Comparison of ENCODE assay signal across 18 cellular contexts in the genomic region with DNA sequence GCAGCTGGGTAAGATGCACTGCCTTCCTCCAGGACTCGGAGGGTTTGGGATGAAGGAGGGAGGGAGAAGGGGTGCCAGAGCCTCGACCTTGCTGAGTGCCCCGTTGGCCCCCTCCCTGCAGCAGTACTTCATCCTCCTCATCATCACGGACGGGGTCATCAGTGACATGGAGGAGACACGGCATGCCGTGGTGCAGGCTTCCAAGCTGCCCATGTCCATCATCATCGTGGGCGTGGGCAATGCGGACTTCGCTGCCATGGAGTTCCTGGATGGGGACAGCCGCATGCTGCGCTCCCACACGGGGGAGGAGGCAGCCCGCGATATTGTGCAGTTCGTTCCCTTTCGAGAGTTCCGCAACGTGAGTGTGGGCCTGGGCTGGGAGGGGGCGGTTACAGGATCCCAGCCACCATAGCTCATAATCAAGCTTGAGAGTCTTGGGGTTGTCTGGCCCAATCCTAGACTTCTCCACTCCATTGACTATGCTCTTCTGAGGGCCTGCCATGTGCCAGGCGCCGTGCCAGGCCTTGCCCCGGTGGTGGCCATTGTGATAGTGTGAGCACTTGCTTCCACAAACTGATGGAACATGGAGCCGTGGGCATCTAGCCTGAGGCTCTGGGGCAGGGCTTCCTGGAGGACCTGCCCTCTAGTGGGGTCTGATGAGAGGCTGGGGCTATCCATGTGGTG. TPM values are rescaled to one million over a fixed set of nuclear protein-coding genes. Genes with fewer than 3 reads are reported as not detected.
DNase-seq lines count a peak whose midpoint lies in the region; TF ChIP-seq lines count a peak whose summit lies in the region.
"Had no signal": no experiment of that assay in that cellular context is flagged by ENCODE, and none has a peak within 500 bp of the region (broad histone marks: within the 10 kb centered on the region; RNA-seq: fewer than 3 reads in every experiment).

No MANE protein-coding gene starts in this region.

- H3K27me3 Mint-ChIP-seq in CD4-positive, alpha-beta memory T cell: no peaks in the 10 kb centered on the region
- H3K27me3 Mint-ChIP-seq in glutamatergic neuron (ENCODE audit: unreplicated experiment): peaks cover 6% of the 10 kb centered on the region
- H3K27me3 Mint-ChIP-seq: activated CD4-positive, alpha-beta T cell treated with anti-CD3 and anti-CD28 coated beads, Interleukin-2, amount 10 ng/mL, durations not matched to agents 7 days and 5 days; effector memory CD8-positive, alpha-beta T cell had no signal

- H3K4me3 ChIP-seq in HEK293 (ENCODE audit: low read depth, low read length) (no peak overlapping the region), neutrophil (ENCODE audit: low read depth in 1 of 2, low read length in 1 of 2) (peak overlapping the region in 1 of 2 experiments; percentile 24)
- H3K4me3 ChIP-seq in CD4-positive, alpha-beta memory T cell (ENCODE audit: low read length in 2 of 2): no peak overlapping the region
- H3K4me3 ChIP-seq: PC-9 had no signal

- TF ChIP-seq CTCF in HEK293 (tag by site-specific recombination; IDR thresholded peaks at IDR 0.05): no peak
- no peak for TF ChIP-seq CTCF in neutrophil (IDR thresholded peaks at IDR 0.05)
- no peak for TF ChIP-seq CTCF in glutamatergic neuron (IDR thresholded peaks at IDR 0.05; ENCODE audit: partially characterized antibody, unreplicated experiment)

- no peaks in the 10 kb centered on the region for H3K9me3 ChIP-seq in HEK293 (ENCODE audit: control insufficient read depth, insufficient read depth, low read depth, low read length)
- H3K9me3 ChIP-seq in neutrophil: no peaks in the 10 kb centered on the region
- H3K9me3 ChIP-seq in CD4-positive, alpha-beta memory T cell (ENCODE audit: control insufficient read depth in 1 of 2, low read length in 2 of 2): no peaks in the 10 kb centered on the region

- peaks cover 11 to 36% (median 26%) of the 10 kb centered on the region in 4 donors for H3K4me1 Mint-ChIP-seq in CD4-positive, alpha-beta memory T cell
- peaks cover 6% of the 10 kb centered on the region for H3K4me1 Mint-ChIP-seq in glutamatergic neuron (ENCODE audit: low read depth, unreplicated experiment)

- no peaks in the 10 kb centered on the region for H3K27me3 ChIP-seq in neutrophil
- H3K27me3 ChIP-seq in CD4-positive, alpha-beta memory T cell (ENCODE audit: insufficient read depth, low read length): no peaks in the 10 kb centered on the region

- CTCF ChIA-PET in HEK293 (lab: Yijun Ruan, JAX): interaction anchor here (1.2 kb wide), 1 partner anchor 272 kb away, joined by 3 read pairs; no protein-coding TSS in a partner anchor
- CTCF ChIA-PET in CD4-positive, alpha-beta memory T cell (lab: Charles Lee; ENCODE audit: partially characterized antibody): no interaction called here

- POLR2A ChIA-PET in HEK293 (lab: Yijun Ruan, JAX): no interaction called here
- POLR2A ChIA-PET in CD4-positive, alpha-beta memory T cell (lab: Charles Lee; ENCODE audit: partially characterized antibody): no interaction called here

- no peaks in the 10 kb centered on the region for H3K4me1 ChIP-seq in HEK293 (ENCODE audit: control insufficient read depth, insufficient read depth, low read length)
- H3K4me1 ChIP-seq in neutrophil (ENCODE audit: control insufficient read depth in 1 of 2, insufficient read depth in 1 of 2, low read depth in 1 of 2, low read length in 1 of 2): peaks cover 68 to 69% of the 10 kb centered on the region in 2 experiments
- H3K4me1 ChIP-seq in CD4-positive, alpha-beta memory T cell (ENCODE audit: insufficient read depth, low read length): peaks cover 28% of the 10 kb centered on the region

- DNase-seq in Ammon's horn (ENCODE audit: low spot score) (peak; percentile 10), NOMO-1 treated with dmso at 0.1 percent for 144 hours (lab: John Stamatoyannopoulos, UW; ENCODE audit: unreplicated experiment) (no peak), GM19238 (ENCODE audit: insufficient read length, low spot score) (no peak), glutamatergic neuron (no peak)
- DNase-seq in CD4-positive, alpha-beta memory T cell: no peak
- DNase-seq: activated CD4-positive, alpha-beta T cell treated with anti-CD3 and anti-CD28 coated beads, Interleukin-2, amount 10 ng/mL, durations not matched to agents 7 days and 5 days; activated naive CD4-positive, alpha-beta T cell; cerebellar nuclear complex; effector memory CD8-positive, alpha-beta T cell; NCI-H1417 treated with DMSO at 0.1 percent for 48 hours; NCI-H748 treated with DMSO at 0.1 percent for 48 hours; PC-9; retina; stimulated activated naive CD4-positive, alpha-beta T cell treated with Interleukin-2 at 50 U/mL for 16 hours had no signal

- no peaks in the 10 kb centered on the region for H3K9me3 Mint-ChIP-seq in CD4-positive, alpha-beta memory T cell
- H3K9me3 Mint-ChIP-seq in glutamatergic neuron (ENCODE audit: unreplicated experiment): no peaks in the 10 kb centered on the region
- H3K9me3 Mint-ChIP-seq: activated CD4-positive, alpha-beta T cell treated with anti-CD3 and anti-CD28 coated beads, Interleukin-2, amount 10 ng/mL, durations not matched to agents 7 days and 5 days; effector memory CD8-positive, alpha-beta T cell; mesothelial cell of epicardium had no signal

- peak overlapping the region in 1 of 8 donors; percentile 41 for H3K4me3 Mint-ChIP-seq in CD4-positive, alpha-beta memory T cell
- no peak overlapping the region for H3K4me3 Mint-ChIP-seq in glutamatergic neuron (ENCODE audit: unreplicated experiment)
- H3K4me3 Mint-ChIP-seq: activated CD4-positive, alpha-beta T cell treated with anti-CD3 and anti-CD28 coated beads, Interleukin-2, amount 10 ng/mL, durations not matched to agents 7 days and 5 days; effector memory CD8-positive, alpha-beta T cell; mesothelial cell of epicardium had no signal

- H3K27ac ChIP-seq in HEK293 (ENCODE audit: extremely low read depth, low read depth, low read length) (no peak overlapping the region), cingulate gyrus (ENCODE audit: low read depth, low read length) (peak overlapping the region; percentile 63), neutrophil (peak overlapping the region; percentile 82)
- H3K27ac ChIP-seq in CD4-positive, alpha-beta memory T cell (ENCODE audit: low read depth, low read length): no peak overlapping the region
- H3K27ac ChIP-seq: PC-9 had no signal

- H3K36me3 Mint-ChIP-seq in CD4-positive, alpha-beta memory T cell: peaks cover 0 to 4% of the 10 kb centered on the region in 2 donors
- H3K36me3 Mint-ChIP-seq in glutamatergic neuron (ENCODE audit: unreplicated experiment): no peaks in the 10 kb centered on the region

- intact Hi-C loops in CD4-positive, alpha-beta memory T cell (cut with micrococcal nuclease): loop anchor here (2.0 kb wide), 1 partner anchor 17 kb away; no protein-coding TSS in a partner anchor

- H3K36me3 ChIP-seq in HEK293 (ENCODE audit: control insufficient read depth in 2 of 2, insufficient read depth in 1 of 2, low read length in 2 of 2): peaks cover 0 to 6% of the 10 kb centered on the region in 2 experiments; a peak in 1 of 3 replicates
- peaks cover 17% of the 10 kb centered on the region for H3K36me3 ChIP-seq in neutrophil
- no peaks in the 10 kb centered on the region for H3K36me3 ChIP-seq in CD4-positive, alpha-beta memory T cell (ENCODE audit: insufficient read depth, low read length)

- H3K27ac Mint-ChIP-seq in CD4-positive, alpha-beta memory T cell: peak overlapping the region in 1 of 7 donors; percentile 21
- H3K27ac Mint-ChIP-seq in glutamatergic neuron (ENCODE audit: unreplicated experiment): no peak overlapping the region

TF ChIP-seq in HEK293, 187 proteins besides CTCF, POLR2A, EP300 and RAD21 (continues in another document):
- TF ChIP-seq ZNF629 (tag by site-specific recombination; IDR thresholded peaks at IDR 0.05) (no peak), ZEB2 (tag by site-specific recombination; IDR thresholded peaks at IDR 0.05) (no peak), ZNF350 (tag by site-specific recombination; IDR thresholded peaks at IDR 0.05) (no peak), ZFHX2 (tag by site-specific recombination; conservative IDR thresholded peaks at IDR 0.05) (0 out of 2 replicates have a peak, but pooled peaks have one; percentile 8), EGR2 (tag by site-specific recombination; IDR thresholded peaks at IDR 0.05; ENCODE audit: low read depth) (0 out of 2 replicates have a peak, but pooled peaks have one; percentile 7)
- TF ChIP-seq, protein P1, sequence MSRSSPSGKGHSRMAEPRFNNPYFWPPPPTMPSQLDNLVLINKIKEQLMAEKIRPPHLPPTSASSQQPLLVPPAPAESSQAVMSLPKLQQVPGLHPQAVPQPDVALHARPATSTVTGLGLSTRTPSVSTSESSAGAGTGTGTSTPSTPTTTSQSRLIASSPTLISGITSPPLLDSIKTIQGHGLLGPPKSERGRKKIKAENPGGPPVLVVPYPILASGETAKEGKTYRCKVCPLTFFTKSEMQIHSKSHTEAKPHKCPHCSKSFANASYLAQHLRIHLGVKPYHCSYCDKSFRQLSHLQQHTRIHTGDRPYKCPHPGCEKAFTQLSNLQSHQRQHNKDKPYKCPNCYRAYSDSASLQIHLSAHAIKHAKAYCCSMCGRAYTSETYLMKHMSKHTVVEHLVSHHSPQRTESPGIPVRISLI (tag by site-specific recombination; IDR thresholded peaks at IDR 0.05): no peak
- TF ChIP-seq, protein P2, sequence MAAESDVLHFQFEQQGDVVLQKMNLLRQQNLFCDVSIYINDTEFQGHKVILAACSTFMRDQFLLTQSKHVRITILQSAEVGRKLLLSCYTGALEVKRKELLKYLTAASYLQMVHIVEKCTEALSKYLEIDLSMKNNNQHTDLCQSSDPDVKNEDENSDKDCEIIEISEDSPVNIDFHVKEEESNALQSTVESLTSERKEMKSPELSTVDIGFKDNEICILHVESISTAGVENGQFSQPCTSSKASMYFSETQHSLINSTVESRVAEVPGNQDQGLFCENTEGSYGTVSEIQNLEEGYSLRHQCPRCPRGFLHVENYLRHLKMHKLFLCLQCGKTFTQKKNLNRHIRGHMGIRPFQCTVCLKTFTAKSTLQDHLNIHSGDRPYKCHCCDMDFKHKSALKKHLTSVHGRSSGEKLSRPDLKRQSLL (tag by site-specific recombination; IDR thresholded peaks at IDR 0.05): no peak

RNA-seq across cellular contexts. Expression of gene PSME3IP1, which starts 39.7 kb away (rescaled TPM):
- total RNA-seq in CD4-positive, alpha-beta memory T cell: 100 to 1,000 TPM; 147 to 157 TPM
- 10 to 100 TPM; 59.9 to 64.5 TPM for polyA plus RNA-seq in CD4-positive, alpha-beta memory T cell
- 124 TPM for total RNA-seq in glutamatergic neuron (ENCODE audit: unreplicated experiment)

RNA-seq across cellular contexts. Expression of gene RSPRY1, which starts 40.0 kb away (rescaled TPM):
- total RNA-seq in CD4-positive, alpha-beta memory T cell: 10 to 100 TPM; 32.8 to 38.0 TPM
- 10 to 100 TPM; 28.5 to 34.0 TPM for polyA plus RNA-seq in CD4-positive, alpha-beta memory T cell
- total RNA-seq in glutamatergic neuron (ENCODE audit: unreplicated experiment): 70.0 TPM

RNA-seq across cellular contexts. Expression of gene CPNE2, which starts 53.7 kb away (rescaled TPM):
- 1 to 10 TPM; 3.8 to 4.1 TPM for total RNA-seq in CD4-positive, alpha-beta memory T cell
- polyA plus RNA-seq in CD4-positive, alpha-beta memory T cell: 1 to 10 TPM; 6.7 to 6.8 TPM
- total RNA-seq in glutamatergic neuron (ENCODE audit: unreplicated experiment): 3.4 TPM

Comparison
In these comparisons a context has a peak if more than half of its experiments do, and no peak if none do; other contexts are left out.
1. H3K27ac ChIP-seq: peak in cingulate gyrus (single experiment) and neutrophil (single experiment); none in HEK293 (single experiment) and CD4-positive, alpha-beta memory T cell (single experiment).